Comparison of ENCODE assay signal across 23 cellular contexts in the genomic region with DNA sequence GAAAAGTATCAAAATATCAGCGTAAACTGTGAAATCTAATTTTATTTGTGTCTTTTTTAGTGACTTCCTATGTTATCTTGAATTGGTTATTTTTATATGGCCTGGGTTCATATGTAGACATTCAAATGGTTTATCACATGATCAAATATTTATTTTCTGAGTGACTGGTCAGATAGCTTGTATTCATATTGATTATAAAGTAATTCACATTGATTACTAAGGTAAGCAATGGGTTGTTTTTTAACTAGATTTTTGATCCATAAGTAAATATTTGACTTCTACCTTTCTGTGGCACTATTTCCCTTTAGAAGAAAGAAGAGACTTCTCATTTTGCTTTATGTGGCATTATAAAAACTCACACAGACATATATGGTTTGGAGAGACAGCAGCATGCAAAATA.
DNase-seq lines count a peak whose midpoint lies in the region; ATAC-seq and TF ChIP-seq lines count a peak whose summit lies in the region.
"Had no signal": no experiment of that assay in that cellular context is flagged by ENCODE, and none has a peak within 500 bp of the region (broad histone marks: within the 10 kb centered on the region; RNA-seq: fewer than 3 reads in every experiment).

No MANE protein-coding gene starts in this region.

- H3K4me3 ChIP-seq in breast epithelium: no peak overlapping the region
- H3K4me3 ChIP-seq in mammary epithelial cell (replicated peaks in 1 of 3; ENCODE audit: insufficient read depth in 1 of 3, low read depth in 2 of 3, low read length in 3 of 3): no peak overlapping the region
- H3K4me3 ChIP-seq in parathyroid adenoma (ENCODE audit: low read depth, low read length): no peak overlapping the region
- no peak overlapping the region for H3K4me3 ChIP-seq in upper lobe of right lung
- no peak overlapping the region for H3K4me3 ChIP-seq in hepatocyte
- H3K4me3 ChIP-seq: A549 had no signal

- H3K27me3 ChIP-seq in breast epithelium (no peaks in the 10 kb centered on the region), mammary epithelial cell (ENCODE audit: insufficient read depth, low read length) (no peaks in the 10 kb centered on the region), parathyroid adenoma (ENCODE audit: control insufficient read depth, insufficient read depth, low read length) (no peaks in the 10 kb centered on the region), upper lobe of right lung (no peaks in the 10 kb centered on the region), hepatocyte (no peaks in the 10 kb centered on the region)

- no peaks in the 10 kb centered on the region for H3K9me2 ChIP-seq in hepatocyte (replicated peaks; ENCODE audit: insufficient read depth)

- H3K9me3 ChIP-seq in breast epithelium (no peaks in the 10 kb centered on the region), mammary epithelial cell (replicated peaks; ENCODE audit: insufficient read depth, low read length) (no peaks in the 10 kb centered on the region), parathyroid adenoma (ENCODE audit: control insufficient read depth, low read length) (no peaks in the 10 kb centered on the region), upper lobe of right lung (no peaks in the 10 kb centered on the region), hepatocyte (ENCODE audit: low read depth) (no peaks in the 10 kb centered on the region)
- H3K9me3 ChIP-seq: A549 had no signal

- no TSS peak for BruUV-seq in mammary epithelial cell (replicated peaks; lab: Mats Ljungman, UMichigan)

- no peak for TF ChIP-seq POLR2A in breast epithelium (IDR thresholded peaks at IDR 0.05)

- H3K4me1 ChIP-seq in breast epithelium: no peaks in the 10 kb centered on the region
- peaks cover 10% of the 10 kb centered on the region for H3K4me1 ChIP-seq in mammary epithelial cell (ENCODE audit: insufficient read depth, low read length)
- peaks cover 4% of the 10 kb centered on the region for H3K4me1 ChIP-seq in parathyroid adenoma
- H3K4me1 ChIP-seq in upper lobe of right lung: peaks cover 19% of the 10 kb centered on the region
- H3K4me1 ChIP-seq in hepatocyte (ENCODE audit: insufficient read depth): peaks cover 19% of the 10 kb centered on the region
- H3K4me1 ChIP-seq: A549 had no signal

- H3K9me3 Mint-ChIP-seq in WTC11: no peaks in the 10 kb centered on the region
- H3K9me3 Mint-ChIP-seq: activated CD4-positive, alpha-beta memory T cell treated with anti-CD3 and anti-CD28 coated beads for 36 hours; CD4-positive, alpha-beta T cell had no signal

- TF ChIP-seq CTCF in breast epithelium (IDR thresholded peaks at IDR 0.05) (no peak), mammary epithelial cell (conservative IDR thresholded peaks at IDR 0.05 in 1 of 2, IDR thresholded peaks at IDR 0.05 in 1 of 2; ENCODE audit: extremely low read depth in 1 of 2, insufficient read depth in 1 of 2, low read depth in 1 of 2, low read length in 2 of 2) (no peak), parathyroid adenoma (IDR thresholded peaks at IDR 0.05) (no peak), upper lobe of right lung (IDR thresholded peaks at IDR 0.05) (no peak), WTC11 (IDR thresholded peaks at IDR 0.05) (no peak), hepatocyte (IDR thresholded peaks at IDR 0.05; ENCODE audit: poor library complexity) (no peak)

- H2AFZ ChIP-seq in mammary epithelial cell (ENCODE audit: low read depth, low read length): no peak overlapping the region
- no peak overlapping the region for H2AFZ ChIP-seq in parathyroid adenoma
- H2AFZ ChIP-seq in hepatocyte: no peak overlapping the region

- dilution Hi-C loops in mammary epithelial cell (cut with HindIII; ENCODE audit: low sequenced_read_pairs): no loop called here

- H3K4me1 Mint-ChIP-seq in WTC11: peaks cover 60% of the 10 kb centered on the region
- H3K4me1 Mint-ChIP-seq: T-helper 17 cell had no signal

- in situ Hi-C loops in mammary epithelial cell (cut with MboI; ENCODE audit: low sequenced_read_pairs in 2 of 2): no loop called here

- no peak overlapping the region for H3K27ac Mint-ChIP-seq in WTC11
- H3K27ac Mint-ChIP-seq: activated CD4-positive, alpha-beta memory T cell treated with anti-CD3 and anti-CD28 coated beads for 36 hours; CD4-positive, alpha-beta T cell; T-helper 17 cell had no signal

- intact Hi-C loops in breast epithelium (cut with DNase I; ENCODE audit: low total_unique reads) (no loop called here), mammary epithelial cell (cut with micrococcal nuclease) (no loop called here), upper lobe of right lung (cut with DNase I) (no loop called here)

- no peak overlapping the region for H3K4me2 ChIP-seq in mammary epithelial cell (ENCODE audit: insufficient read depth, low read depth, low read length)
- H3K4me2 ChIP-seq in parathyroid adenoma (ENCODE audit: low read length): no peak overlapping the region
- H3K4me2 ChIP-seq in hepatocyte: no peak overlapping the region
- H3K4me2 ChIP-seq: A549 had no signal

- ATAC-seq in upper lobe of right lung (no peak), WTC11 (no peak), GM18870 (IDR thresholded peaks at IDR 0.05; ENCODE audit: unreplicated experiment) (no peak)
- ATAC-seq: A549, HCT116, T-helper 17 cell had no signal

- H3K27ac ChIP-seq in breast epithelium (peak overlapping the region; percentile 48 to 50), mammary epithelial cell (ENCODE audit: insufficient read depth, low read depth, low read length) (no peak overlapping the region), caudate nucleus (ENCODE audit: low read depth, low read length) (peak overlapping the region; percentile 32), parathyroid adenoma (peak overlapping the region; percentile 46), upper lobe of right lung (peak overlapping the region; percentile 25), hepatocyte (no peak overlapping the region)
- H3K27ac ChIP-seq: A549, WERI-Rb-1 had no signal

- H3K9ac ChIP-seq in mammary epithelial cell (ENCODE audit: insufficient read depth, low read length): no peak overlapping the region
- no peak overlapping the region for H3K9ac ChIP-seq in parathyroid adenoma

- WGBS in mammary epithelial cell (ENCODE audit: low coverage, missing lambda C conversion rate): 95% methylated on average over 1 of the region's 1 CpG
- WGBS in hepatocyte (ENCODE audit: low lambda C conversion rate, missing lambda C conversion rate): 81% methylated on average over 1 of the region's 1 CpG

- no peaks in the 10 kb centered on the region for H3K36me3 Mint-ChIP-seq in WTC11
- H3K36me3 Mint-ChIP-seq: activated CD4-positive, alpha-beta memory T cell treated with anti-CD3 and anti-CD28 coated beads for 36 hours had no signal

- H3K27me3 Mint-ChIP-seq in WTC11 (ENCODE audit: low read depth): no peaks in the 10 kb centered on the region

- H3K36me3 ChIP-seq in breast epithelium: no peaks in the 10 kb centered on the region
- H3K36me3 ChIP-seq in mammary epithelial cell (ENCODE audit: insufficient read depth, low read length): no peaks in the 10 kb centered on the region
- no peaks in the 10 kb centered on the region for H3K36me3 ChIP-seq in parathyroid adenoma (ENCODE audit: control insufficient read depth, insufficient read depth, low read length)
- no peaks in the 10 kb centered on the region for H3K36me3 ChIP-seq in upper lobe of right lung
- H3K36me3 ChIP-seq in hepatocyte (replicated peaks; ENCODE audit: insufficient read depth, low read depth): no peaks in the 10 kb centered on the region
- H3K36me3 ChIP-seq: WERI-Rb-1 had no signal

- H4K20me1 ChIP-seq in mammary epithelial cell (ENCODE audit: insufficient read depth, low read length) (no peaks in the 10 kb centered on the region), hepatocyte (ENCODE audit: insufficient read depth, poor library complexity, severe bottlenecking) (no peaks in the 10 kb centered on the region)

- no peak overlapping the region for H3K4me3 Mint-ChIP-seq in WTC11
- H3K4me3 Mint-ChIP-seq: activated CD4-positive, alpha-beta memory T cell treated with anti-CD3 and anti-CD28 coated beads for 36 hours; CD4-positive, alpha-beta T cell; T-helper 17 cell had no signal

- DNase-seq in breast epithelium (ENCODE audit: low spot score in 2 of 2): no peak
- DNase-seq in mammary epithelial cell: no peak
- no peak for DNase-seq in caudate nucleus (lab: John Stamatoyannopoulos, UW)
- no peak for DNase-seq in upper lobe of right lung
- DNase-seq in WTC11 (ENCODE audit: low spot score): no peak
- DNase-seq in hepatocyte (ENCODE audit: low spot score): no peak
- DNase-seq: activated CD4-positive, alpha-beta memory T cell treated with anti-CD3 and anti-CD28 coated beads for 36 hours; activated naive CD4-positive, alpha-beta T cell; activated T-cell treated with anti-CD3 and anti-CD28 coated beads for 4 hours; amygdala; CD4-positive, alpha-beta T cell; DMS79; NCI-H1417; NCI-H2171 treated with DMSO at 0.1 percent for 48 hours; NCI-H748 treated with DMSO at 0.1 percent for 48 hours; retina; T-helper 17 cell; trophoblast cell; WERI-Rb-1 had no signal

- CTCF ChIA-PET in mammary epithelial cell (lab: Charles Lee; ENCODE audit: low non-redundant PET): interaction anchor here (0.7 kb wide), 1 partner anchor 16 kb away, joined by 4 read pairs; no protein-coding TSS in a partner anchor
- CTCF ChIA-PET in WTC11 (lab: Charles Lee): no interaction called here

- POLR2A ChIA-PET in WTC11 (lab: Charles Lee): no interaction called here

- no peaks in the 10 kb centered on the region for H3K79me2 ChIP-seq in mammary epithelial cell (ENCODE audit: insufficient read depth, low read length)
- no peaks in the 10 kb centered on the region for H3K79me2 ChIP-seq in parathyroid adenoma
- no peaks in the 10 kb centered on the region for H3K79me2 ChIP-seq in hepatocyte

TF ChIP-seq in WTC11, 78 proteins besides CTCF, POLR2A, EP300 and RAD21 (continues in another document):
- no peak for TF ChIP-seq ESRRA (CRISPR knock-in tag; IDR thresholded peaks at IDR 0.05; ENCODE audit: borderline replicate concordance)
- TF ChIP-seq, protein P1, sequence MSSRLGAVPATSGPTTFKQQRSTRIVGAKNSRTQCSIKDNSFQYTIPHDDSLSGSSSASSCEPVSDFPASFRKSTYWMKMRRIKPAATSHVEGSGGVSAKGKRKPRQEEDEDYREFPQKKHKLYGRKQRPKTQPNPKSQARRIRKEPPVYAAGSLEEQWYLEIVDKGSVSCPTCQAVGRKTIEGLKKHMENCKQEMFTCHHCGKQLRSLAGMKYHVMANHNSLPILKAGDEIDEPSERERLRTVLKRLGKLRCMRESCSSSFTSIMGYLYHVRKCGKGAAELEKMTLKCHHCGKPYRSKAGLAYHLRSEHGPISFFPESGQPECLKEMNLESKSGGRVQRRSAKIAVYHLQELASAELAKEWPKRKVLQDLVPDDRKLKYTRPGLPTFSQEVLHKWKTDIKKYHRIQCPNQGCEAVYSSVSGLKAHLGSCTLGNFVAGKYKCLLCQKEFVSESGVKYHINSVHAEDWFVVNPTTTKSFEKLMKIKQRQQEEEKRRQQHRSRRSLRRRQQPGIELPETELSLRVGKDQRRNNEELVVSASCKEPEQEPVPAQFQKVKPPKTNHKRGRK (CRISPR knock-in tag; IDR thresholded peaks at IDR 0.05; ENCODE audit: borderline replicate concordance): no peak

Comparison
In these comparisons a context has a peak if more than half of its experiments do, and no peak if none do; other contexts are left out.
1. H3K27ac ChIP-seq: peak in breast epithelium (2 of 2), caudate nucleus (single experiment), parathyroid adenoma (single experiment) and upper lobe of right lung (single experiment); none in mammary epithelial cell (single experiment) and hepatocyte (single experiment).